Comparison of ENCODE assay signal across 18 cellular contexts in the genomic region with DNA sequence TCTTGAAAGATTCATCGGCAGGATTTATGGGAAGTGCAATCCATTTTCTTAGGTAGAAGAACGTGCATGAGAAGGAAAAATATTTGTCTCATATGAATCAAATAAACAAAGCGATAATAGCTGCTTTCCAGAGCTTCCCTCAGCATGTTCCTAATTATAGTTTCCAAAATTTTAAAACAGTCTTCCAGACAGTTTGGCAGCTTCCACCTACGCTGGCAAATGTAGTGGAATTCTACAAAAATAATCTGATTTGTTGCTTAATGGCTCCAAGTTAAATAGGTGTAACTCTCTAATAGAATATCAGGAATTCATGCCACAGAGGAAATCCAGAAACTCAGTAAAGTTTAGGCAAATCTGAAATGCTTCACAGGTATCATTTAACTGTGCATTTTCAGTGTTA. TPM values are rescaled to one million over a fixed set of nuclear protein-coding genes. Genes with fewer than 3 reads are reported as not detected.
A peak's percentile ranks its signal among the peaks of the same experiment; 100 is the strongest.
DNase-seq lines count a peak whose midpoint lies in the region; TF ChIP-seq lines count a peak whose summit lies in the region.
"Had no signal": no experiment of that assay in that cellular context is flagged by ENCODE, and none has a peak within 500 bp of the region (broad histone marks: within the 10 kb centered on the region; RNA-seq: fewer than 3 reads in every experiment).

No MANE protein-coding gene starts in this region.

- no peak overlapping the region for H3K4me2 ChIP-seq in osteoblast (ENCODE audit: insufficient read depth, low read length)
- H3K4me2 ChIP-seq: A549 had no signal

- peaks cover 39% of the 10 kb centered on the region; the same call in 1 of the 2 replicates for H3K9me3 Mint-ChIP-seq in HFFc6

- WGBS in esophagus muscularis mucosa, result 34% methylated on average over 4 of the region's 4 CpGs

- H3K4me3 Mint-ChIP-seq in HFFc6, result peak overlapping the region; percentile 61; the same call in 1 of the 2 replicates

- TF ChIP-seq EP300 in esophagus muscularis mucosa (IDR thresholded peaks at IDR 0.05), result no peak

- H3K9me3 ChIP-seq in esophagus muscularis mucosa, result no peaks in the 10 kb centered on the region
- H3K9me3 ChIP-seq in osteoblast (ENCODE audit: low read depth, low read length), result no peaks in the 10 kb centered on the region
- H3K9me3 ChIP-seq in tibial artery, result no peaks in the 10 kb centered on the region
- H3K9me3 ChIP-seq: A549 had no signal

- peaks cover 21% of the 10 kb centered on the region for H3K4me1 Mint-ChIP-seq in HFFc6 (ENCODE audit: low read depth)

- H3K4me1 ChIP-seq in esophagus muscularis mucosa (peaks cover 0 to 75% (median 72%) of the 10 kb centered on the region in 4 donors), osteoblast (ENCODE audit: insufficient read depth, low read length) (no peaks in the 10 kb centered on the region), tibial artery (peaks cover 0 to 56% (median 17%) of the 10 kb centered on the region in 4 donors)
- H3K4me1 ChIP-seq: A549 had no signal

- H2AFZ ChIP-seq in osteoblast (ENCODE audit: low read length), result no peak overlapping the region

- H3K27ac Mint-ChIP-seq in HFFc6, result peak overlapping the region; percentile 80

- H4K20me1 ChIP-seq in osteoblast (ENCODE audit: insufficient read depth, low read length), result no peaks in the 10 kb centered on the region

- DNase-seq in HFFc6 (no peak), esophagus muscularis mucosa (ENCODE audit: extremely low spot score) (no peak), osteoblast (ENCODE audit: insufficient read length, low spot score, missing footprints) (no peak), tibial artery (no peak), SW 1271 (lab: John Stamatoyannopoulos, UW) (no peak), glomerular visceral epithelial cell (ENCODE audit: extremely low spot score) (no peak)
- DNase-seq in stimulated activated naive CD4-positive, alpha-beta T cell treated with Interleukin-2 at 50 U/mL for 16 hours (lab: John Stamatoyannopoulos, UW), result no peak
- DNase-seq: COR-L47, GF-D8, GOT3, NCI-H1436, NCI-H2029 treated with DMSO at 0.1 percent for 48 hours, NCI-H510A, NCI-H82, PC-3 had no signal

- peaks cover 83% of the 10 kb centered on the region for H3K36me3 Mint-ChIP-seq in HFFc6 (ENCODE audit: low read depth)

- peaks cover 75% of the 10 kb centered on the region for H3K27me3 Mint-ChIP-seq in HFFc6 (ENCODE audit: insufficient read depth)

- TF ChIP-seq CTCF in HFFc6 (IDR thresholded peaks at IDR 0.05), result no peak
- no peak for TF ChIP-seq CTCF in esophagus muscularis mucosa (IDR thresholded peaks at IDR 0.05)
- no peak for TF ChIP-seq CTCF in osteoblast (IDR thresholded peaks at IDR 0.05; ENCODE audit: extremely low read depth, low read depth, low read length)
- no peak for TF ChIP-seq CTCF in tibial artery (IDR thresholded peaks at IDR 0.05)

- H3K27me3 ChIP-seq in esophagus muscularis mucosa (no peaks in the 10 kb centered on the region), osteoblast (ENCODE audit: insufficient read depth, low read length) (no peaks in the 10 kb centered on the region), tibial artery (no peaks in the 10 kb centered on the region)

- H3K36me3 ChIP-seq in esophagus muscularis mucosa, result peaks cover 62 to 98% (median 86%) of the 10 kb centered on the region in 4 donors
- peaks cover 95% of the 10 kb centered on the region for H3K36me3 ChIP-seq in osteoblast (ENCODE audit: insufficient read depth, low read length)
- H3K36me3 ChIP-seq in tibial artery, result peaks cover 72 to 84% (median 80%) of the 10 kb centered on the region in 3 donors

- H3K4me3 ChIP-seq in esophagus muscularis mucosa (no peak overlapping the region), osteoblast (ENCODE audit: insufficient read depth, low read length) (no peak overlapping the region), tibial artery (no peak overlapping the region)
- H3K4me3 ChIP-seq: A549, K562 had no signal

- intact Hi-C loops in esophagus muscularis mucosa (cut with DNase I) (no loop called here), tibial artery (cut with DNase I; ENCODE audit: low total_unique reads) (no loop called here)

- H3K27ac ChIP-seq in esophagus muscularis mucosa (replicated peaks in 1 of 4) (peak overlapping the region; percentile 46 to 66 (median 63)), osteoblast (ENCODE audit: low read depth, low read length) (peak overlapping the region; percentile 8), tibial artery (peak overlapping the region; percentile 41 to 47)
- H3K27ac ChIP-seq: A549, RWPE1 had no signal

- TF ChIP-seq POLR2A in esophagus muscularis mucosa (IDR thresholded peaks at IDR 0.05; ENCODE audit: low read depth), result no peak

- peaks cover 3% of the 10 kb centered on the region for H3K79me2 ChIP-seq in osteoblast (ENCODE audit: insufficient read depth, low read length)

RNA-seq across cellular contexts. Expression of a gene that starts 23.3 kb away (rescaled TPM):
- under 1 TPM; 0.38 to 0.76 (median 0.68) TPM for total RNA-seq in HFFc6 (2021; fragmentation: NEBNext Ultra II Directional; extraction: Animal tissue kit (Norgen Biotek cat#: 25700))
- total RNA-seq in esophagus muscularis mucosa (1 to 10 TPM in 3 of 4 donors, under 1 TPM in 1; 0.66 to 3.3 (median 1.7) TPM), osteoblast (2.2 and 2.7 TPM in 2 replicates)

Comparison
In these comparisons a context has a peak if more than half of its experiments do, and no peak if none do; other contexts are left out.
1. H3K27ac ChIP-seq: peak in every context shown above with its lines; median percentile 63 in esophagus muscularis mucosa; 44 in tibial artery; 8 in osteoblast.